ENCODE assay signal across 22 cellular contexts in genomic region chrX:39818750-39819149, GRCh38.
"Had no signal": no experiment of that assay in that cellular context is flagged by ENCODE, and none has a peak within 500 bp of the region (broad histone marks: within the 10 kb centered on the region; RNA-seq: fewer than 3 reads in every experiment).

No MANE protein-coding gene starts in this region.

- H3K27ac ChIP-seq: adrenal gland, cardiac muscle cell, gastroesophageal sphincter, hepatocyte, transverse colon, VCaP had no signal

- H3K27me3 ChIP-seq: cardiac muscle cell, gastroesophageal sphincter, right lobe of liver had no signal

- H3K4me2 ChIP-seq: hepatocyte had no signal

- H3K27ac Mint-ChIP-seq: activated naive CD8-positive, alpha-beta T cell treated with anti-CD3 and anti-CD28 coated beads for 36 hours; T-helper 2 cell treated with Interferon-gamma antibody and Interleukin-4, amounts not matched to agents 5 μg/mL and 100 μg/mL, for 36 hours had no signal

- H3K36me3 Mint-ChIP-seq: activated naive CD8-positive, alpha-beta T cell treated with anti-CD3 and anti-CD28 coated beads for 36 hours; brain had no signal

- H3K79me2 ChIP-seq: hepatocyte had no signal

- H3K9me3 ChIP-seq: adrenal gland, gastroesophageal sphincter, right lobe of liver, transverse colon had no signal

- H3K4me1 ChIP-seq: adrenal gland had no signal

- H3K9me3 Mint-ChIP-seq: activated naive CD8-positive, alpha-beta T cell treated with anti-CD3 and anti-CD28 coated beads for 36 hours; T-helper 2 cell treated with Interferon-gamma antibody and Interleukin-4, amounts not matched to agents 5 μg/mL and 100 μg/mL, for 36 hours had no signal

- FAIRE-seq: endothelial cell of umbilical vein, keratinocyte had no signal

- DNase-seq: activated CD4-positive, alpha-beta T cell treated with anti-CD3 and anti-CD28 coated beads for 48 hours; activated CD4-positive, alpha-beta T cell treated with anti-CD3 and anti-CD28 coated beads, Interleukin-2, amount 50 U/mL, for 48 hours; activated CD8-positive, alpha-beta memory T cell treated with anti-CD3 and anti-CD28 coated beads for 24 hours; activated effector memory CD4-positive, alpha-beta T cell treated with Interleukin-2 at 50 U/mL for 16 hours; activated naive CD4-positive, alpha-beta T cell treated with Interleukin-2 at 50 U/mL for 16 hours; activated naive CD8-positive, alpha-beta T cell treated with anti-CD3 and anti-CD28 coated beads for 36 hours; adrenal gland; left cardiac atrium; naive thymus-derived CD8-positive, alpha-beta T cell; stimulated activated CD4-positive, alpha-beta T cell treated with anti-CD3 and anti-CD28 coated beads, Interleukin-2, amount 100 ng/mL, for 48 hours; stimulated activated naive CD4-positive, alpha-beta T cell treated with Interleukin-2 at 50 U/mL for 16 hours; T-helper 1 cell; transverse colon had no signal

- H3K4me3 ChIP-seq: adrenal gland, cardiac muscle cell, gastroesophageal sphincter, hepatocyte, right lobe of liver, transverse colon had no signal

- H3K36me3 ChIP-seq: adrenal gland, cardiac muscle cell, gastroesophageal sphincter, right lobe of liver, transverse colon had no signal

- H3K4me3 Mint-ChIP-seq: activated naive CD8-positive, alpha-beta T cell treated with anti-CD3 and anti-CD28 coated beads for 36 hours; naive thymus-derived CD8-positive, alpha-beta T cell; T-helper 2 cell treated with Interferon-gamma antibody and Interleukin-4, amounts not matched to agents 5 μg/mL and 100 μg/mL, for 36 hours had no signal

- H2AFZ ChIP-seq: hepatocyte had no signal
